In the genomic region with DNA sequence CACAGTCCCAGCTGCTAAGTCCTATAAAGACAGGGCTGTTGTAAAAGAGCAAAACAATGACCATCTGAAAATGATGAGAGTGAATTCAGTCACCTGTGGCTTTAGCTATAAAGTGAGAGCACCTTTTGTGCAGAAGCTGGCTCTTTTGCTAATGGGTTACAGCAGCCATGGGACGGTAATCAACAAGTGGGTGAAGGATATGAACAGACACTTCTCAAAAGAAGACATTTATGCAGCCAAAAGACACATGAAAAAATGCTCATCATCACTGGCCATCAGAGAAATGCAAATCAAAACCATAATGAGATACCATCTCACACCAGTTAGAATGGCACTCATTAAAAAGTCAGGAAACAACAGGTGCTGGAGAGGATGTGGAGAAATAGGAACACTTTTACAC, we compare ENCODE assay signal across 1 cellular context. TPM values are rescaled to one million over a fixed set of nuclear protein-coding genes. Genes with fewer than 3 reads are reported as not detected.
"Had no signal": no experiment of that assay in that cellular context is flagged by ENCODE, and none has a peak within 500 bp of the region (broad histone marks: within the 10 kb centered on the region; RNA-seq: fewer than 3 reads in every experiment).

No MANE protein-coding gene starts in this region.

RNA-seq across cellular contexts. Expression of gene MROH9, which starts 16.4 kb away (rescaled TPM):
- polyA plus RNA-seq: H1 had no signal
